ENCODE assay signal across 2 cellular contexts in the genomic region with DNA sequence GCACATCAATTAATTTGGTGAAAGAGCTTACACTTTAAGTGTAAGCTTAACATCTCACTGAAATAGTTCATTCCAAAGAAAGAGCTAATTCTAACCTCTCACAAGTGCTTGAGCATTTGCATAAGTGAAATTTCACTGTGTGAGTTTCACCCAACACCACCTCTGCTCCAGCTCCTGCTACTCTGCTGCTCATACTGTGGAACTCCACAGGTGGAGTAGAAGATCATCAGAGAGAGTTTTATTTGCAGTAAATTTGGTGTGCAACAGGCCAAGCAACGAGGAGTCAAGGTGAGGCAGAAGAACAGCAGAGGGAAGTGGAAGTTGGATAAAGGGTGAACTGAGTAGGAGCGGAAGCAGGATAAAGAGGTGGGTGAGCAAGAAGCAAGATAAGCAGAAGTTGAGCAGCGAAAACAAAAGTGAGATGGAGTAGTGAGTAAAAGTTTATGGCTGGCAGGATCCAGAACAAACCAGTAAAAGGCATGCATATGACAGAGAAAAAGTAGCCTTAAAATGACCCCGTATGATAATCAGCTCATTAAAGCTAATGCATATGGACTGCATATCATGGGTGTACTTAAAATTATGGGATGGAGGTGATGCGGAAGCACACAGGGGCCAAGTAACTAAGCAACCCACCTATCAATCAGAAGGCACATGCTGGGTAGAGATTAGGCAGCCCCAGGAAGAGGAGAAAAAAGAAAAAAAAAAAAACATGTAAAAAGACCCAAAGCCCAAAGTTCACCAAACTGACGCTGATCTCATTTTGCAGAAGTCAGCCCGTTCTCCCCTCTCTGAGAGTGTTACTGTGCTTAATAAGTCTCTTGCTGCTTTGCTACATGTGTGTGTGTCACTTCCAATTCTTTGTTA.
A peak's percentile ranks its signal among the peaks of the same experiment; 100 is the strongest.
TF ChIP-seq lines count a peak whose summit lies in the region.
"Not testable (repeated sequence)": the region's sequence is repeated elsewhere in the genome, so short reads cannot be mapped to it uniquely, and the experiment has no call there.

No MANE protein-coding gene starts in this region.

TF ChIP-seq in HEK293, 187 proteins besides CTCF, POLR2A, EP300 and RAD21:
- TF ChIP-seq SCRT2 (tag by site-specific recombination; IDR thresholded peaks at IDR 0.05) (peak; percentile 80), SCRT1 (tag by site-specific recombination; IDR thresholded peaks at IDR 0.05; ENCODE audit: borderline replicate concordance) (peak; percentile 43; the same call in 1 of the 2 replicates)

TF ChIP-seq in K562, 482 proteins besides CTCF, POLR2A, EP300 and RAD21:
- TF ChIP-seq NFRKB (IDR thresholded peaks at IDR 0.05; ENCODE audit: low read depth) (0 out of 2 replicates have a peak, but pooled peaks have one; percentile 43), CBFA2T2 (conservative IDR thresholded peaks at IDR 0.05) (peak; percentile 29; the same call in 1 of the 2 replicates), L3MBTL2 (IDR thresholded peaks at IDR 0.05) (0 out of 2 replicates have a peak, but pooled peaks have one; percentile 25), POLR2B (IDR thresholded peaks at IDR 0.05; ENCODE audit: low read depth, partially characterized antibody) (peak; percentile 37), RFX1 (IDR thresholded peaks at IDR 0.05) (peak; percentile 65; the same call in 1 of the 2 replicates), CBFA2T3 (IDR thresholded peaks at IDR 0.05) (peak; percentile 51), MEIS2 (IDR thresholded peaks at IDR 0.05; ENCODE audit: partially characterized antibody) (peak; percentile 57), TAL1 (IDR thresholded peaks at IDR 0.05) (peak; percentile 27; the same call in 1 of the 2 replicates), RNF2 (IDR thresholded peaks at IDR 0.05) (peak; percentile 50; the same call in 1 of the 2 replicates), DPF2 (IDR thresholded peaks at IDR 0.05) (peak; percentile 42; the same call in 1 of the 2 replicates), SPI1 (IDR thresholded peaks at IDR 0.05; ENCODE audit: borderline replicate concordance, low read depth, low read length) (peak; percentile 27; the same call in 1 of the 2 replicates), KLF16 (IDR thresholded peaks at IDR 0.05) (peak; percentile 84), TEAD4 (IDR thresholded peaks at IDR 0.05; ENCODE audit: low read length) (peak; percentile 37), PHF8 (IDR thresholded peaks at IDR 0.05; ENCODE audit: borderline replicate concordance, low read length) (0 out of 2 replicates have a peak, but pooled peaks have one; percentile 10), SMARCA4 (IDR thresholded peaks at IDR 0.05) (0 out of 2 replicates have a peak, but pooled peaks have one; percentile 33), SUPT5H (IDR thresholded peaks at IDR 0.05) (peak; percentile 38; the same call in 1 of the 2 replicates), MTA2 (IDR thresholded peaks at IDR 0.05; ENCODE audit: low read depth) (0 out of 2 replicates have a peak, but pooled peaks have one; percentile 17), ARID1B (IDR thresholded peaks at IDR 0.05) (0 out of 2 replicates have a peak, but pooled peaks have one; percentile 23), ZNF384 (IDR thresholded peaks at IDR 0.05; ENCODE audit: low read depth, low read length) (peak; percentile 62), ELF1 (tag; IDR thresholded peaks at IDR 0.05) (peak; percentile 78)
- TF ChIP-seq, protein P1, sequence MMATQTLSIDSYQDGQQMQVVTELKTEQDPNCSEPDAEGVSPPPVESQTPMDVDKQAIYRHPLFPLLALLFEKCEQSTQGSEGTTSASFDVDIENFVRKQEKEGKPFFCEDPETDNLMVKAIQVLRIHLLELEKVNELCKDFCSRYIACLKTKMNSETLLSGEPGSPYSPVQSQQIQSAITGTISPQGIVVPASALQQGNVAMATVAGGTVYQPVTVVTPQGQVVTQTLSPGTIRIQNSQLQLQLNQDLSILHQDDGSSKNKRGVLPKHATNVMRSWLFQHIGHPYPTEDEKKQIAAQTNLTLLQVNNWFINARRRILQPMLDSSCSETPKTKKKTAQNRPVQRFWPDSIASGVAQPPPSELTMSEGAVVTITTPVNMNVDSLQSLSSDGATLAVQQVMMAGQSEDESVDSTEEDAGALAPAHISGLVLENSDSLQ (IDR thresholded peaks at IDR 0.05), result peak; percentile 94
- TF ChIP-seq, protein P2, sequence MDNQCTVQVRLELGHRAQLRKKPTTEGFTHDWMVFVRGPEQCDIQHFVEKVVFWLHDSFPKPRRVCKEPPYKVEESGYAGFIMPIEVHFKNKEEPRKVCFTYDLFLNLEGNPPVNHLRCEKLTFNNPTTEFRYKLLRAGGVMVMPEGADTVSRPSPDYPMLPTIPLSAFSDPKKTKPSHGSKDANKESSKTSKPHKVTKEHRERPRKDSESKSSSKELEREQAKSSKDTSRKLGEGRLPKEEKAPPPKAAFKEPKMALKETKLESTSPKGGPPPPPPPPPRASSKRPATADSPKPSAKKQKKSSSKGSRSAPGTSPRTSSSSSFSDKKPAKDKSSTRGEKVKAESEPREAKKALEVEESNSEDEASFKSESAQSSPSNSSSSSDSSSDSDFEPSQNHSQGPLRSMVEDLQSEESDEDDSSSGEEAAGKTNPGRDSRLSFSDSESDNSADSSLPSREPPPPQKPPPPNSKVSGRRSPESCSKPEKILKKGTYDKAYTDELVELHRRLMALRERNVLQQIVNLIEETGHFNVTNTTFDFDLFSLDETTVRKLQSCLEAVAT (IDR thresholded peaks at IDR 0.05), result 0 out of 4 replicates have a peak, but pooled peaks have one; percentile 30 to 47
- TF ChIP-seq, protein P3, sequence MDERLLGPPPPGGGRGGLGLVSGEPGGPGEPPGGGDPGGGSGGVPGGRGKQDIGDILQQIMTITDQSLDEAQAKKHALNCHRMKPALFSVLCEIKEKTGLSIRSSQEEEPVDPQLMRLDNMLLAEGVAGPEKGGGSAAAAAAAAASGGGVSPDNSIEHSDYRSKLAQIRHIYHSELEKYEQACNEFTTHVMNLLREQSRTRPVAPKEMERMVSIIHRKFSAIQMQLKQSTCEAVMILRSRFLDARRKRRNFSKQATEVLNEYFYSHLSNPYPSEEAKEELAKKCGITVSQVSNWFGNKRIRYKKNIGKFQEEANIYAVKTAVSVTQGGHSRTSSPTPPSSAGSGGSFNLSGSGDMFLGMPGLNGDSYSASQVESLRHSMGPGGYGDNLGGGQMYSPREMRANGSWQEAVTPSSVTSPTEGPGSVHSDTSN (CRISPR knock-in tag; IDR thresholded peaks at IDR 0.05; ENCODE audit: low read depth), result 0 out of 2 replicates have a peak, but pooled peaks have one; percentile 24
- TF ChIP-seq, protein P3 (tag; conservative IDR thresholded peaks at IDR 0.05; ENCODE audit: low read depth), result peak; percentile 80
- TF ChIP-seq TEAD4 (CRISPR knock-in tag; IDR thresholded peaks at IDR 0.05; ENCODE audit: borderline replicate concordance), result not testable (repeated sequence)
- TF ChIP-seq, protein P4, sequence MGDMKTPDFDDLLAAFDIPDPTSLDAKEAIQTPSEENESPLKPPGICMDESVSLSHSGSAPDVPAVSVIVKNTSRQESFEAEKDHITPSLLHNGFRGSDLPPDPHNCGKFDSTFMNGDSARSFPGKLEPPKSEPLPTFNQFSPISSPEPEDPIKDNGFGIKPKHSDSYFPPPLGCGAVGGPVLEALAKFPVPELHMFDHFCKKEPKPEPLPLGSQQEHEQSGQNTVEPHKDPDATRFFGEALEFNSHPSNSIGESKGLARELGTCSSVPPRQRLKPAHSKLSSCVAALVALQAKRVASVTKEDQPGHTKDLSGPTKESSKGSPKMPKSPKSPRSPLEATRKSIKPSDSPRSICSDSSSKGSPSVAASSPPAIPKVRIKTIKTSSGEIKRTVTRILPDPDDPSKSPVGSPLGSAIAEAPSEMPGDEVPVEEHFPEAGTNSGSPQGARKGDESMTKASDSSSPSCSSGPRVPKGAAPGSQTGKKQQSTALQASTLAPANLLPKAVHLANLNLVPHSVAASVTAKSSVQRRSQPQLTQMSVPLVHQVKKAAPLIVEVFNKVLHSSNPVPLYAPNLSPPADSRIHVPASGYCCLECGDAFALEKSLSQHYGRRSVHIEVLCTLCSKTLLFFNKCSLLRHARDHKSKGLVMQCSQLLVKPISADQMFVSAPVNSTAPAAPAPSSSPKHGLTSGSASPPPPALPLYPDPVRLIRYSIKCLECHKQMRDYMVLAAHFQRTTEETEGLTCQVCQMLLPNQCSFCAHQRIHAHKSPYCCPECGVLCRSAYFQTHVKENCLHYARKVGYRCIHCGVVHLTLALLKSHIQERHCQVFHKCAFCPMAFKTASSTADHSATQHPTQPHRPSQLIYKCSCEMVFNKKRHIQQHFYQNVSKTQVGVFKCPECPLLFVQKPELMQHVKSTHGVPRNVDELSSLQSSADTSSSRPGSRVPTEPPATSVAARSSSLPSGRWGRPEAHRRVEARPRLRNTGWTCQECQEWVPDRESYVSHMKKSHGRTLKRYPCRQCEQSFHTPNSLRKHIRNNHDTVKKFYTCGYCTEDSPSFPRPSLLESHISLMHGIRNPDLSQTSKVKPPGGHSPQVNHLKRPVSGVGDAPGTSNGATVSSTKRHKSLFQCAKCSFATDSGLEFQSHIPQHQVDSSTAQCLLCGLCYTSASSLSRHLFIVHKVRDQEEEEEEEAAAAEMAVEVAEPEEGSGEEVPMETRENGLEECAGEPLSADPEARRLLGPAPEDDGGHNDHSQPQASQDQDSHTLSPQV (IDR thresholded peaks at IDR 0.05), result 0 out of 2 replicates have a peak, but pooled peaks have one; percentile 35
